ENCODE assay signal across 9 cellular contexts in the genomic region with DNA sequence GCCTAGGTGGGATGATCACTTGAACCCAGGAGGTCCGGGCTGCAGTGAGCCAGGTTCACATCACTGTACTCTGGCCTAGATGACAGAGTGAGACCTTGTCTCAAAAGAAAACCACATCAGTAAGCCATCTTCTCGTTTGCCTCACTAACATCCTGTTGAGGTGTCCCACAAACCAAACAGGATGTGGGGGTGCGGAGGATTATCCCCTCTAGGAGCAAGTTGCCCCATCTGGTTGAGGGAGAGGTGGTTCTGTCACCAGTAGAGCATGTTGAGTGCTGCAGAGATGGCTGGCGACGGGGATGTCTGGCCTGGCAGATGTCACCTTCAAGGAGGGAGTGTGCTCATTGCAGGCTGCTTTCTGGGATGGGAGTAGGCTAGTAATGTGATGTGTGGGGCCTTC.
DNase-seq lines count a peak whose midpoint lies in the region; ATAC-seq and FAIRE-seq lines count a peak whose summit lies in the region.
"Had no signal": no experiment of that assay in that cellular context is flagged by ENCODE, and none has a peak within 500 bp of the region (broad histone marks: within the 10 kb centered on the region; RNA-seq: fewer than 3 reads in every experiment).

No MANE protein-coding gene starts in this region.

- H3K4me3 ChIP-seq in right cardiac atrium (ENCODE audit: low read length), result no peak overlapping the region

- CTCF ChIA-PET in T-cell (lab: Charles Lee), result no interaction called here

- 71% methylated on average over 5 of the region's 5 CpGs for WGBS in right cardiac atrium

- H3K4me3 Mint-ChIP-seq in T-cell, result peak overlapping the region in 2 of 3 donors; percentile 54 to 73
- peak overlapping the region; percentile 75 for H3K4me3 Mint-ChIP-seq in activated naive CD8-positive, alpha-beta T cell

- H3K9me3 Mint-ChIP-seq in T-cell, result no peaks in the 10 kb centered on the region
- H3K9me3 Mint-ChIP-seq in activated naive CD8-positive, alpha-beta T cell (ENCODE audit: low read depth), result no peaks in the 10 kb centered on the region

- ATAC-seq in T-cell (replicated peaks in 1 of 4) (peak; percentile 81 to 97 (median 94)), right cardiac atrium (no peak)

- H3K36me3 Mint-ChIP-seq in T-cell, result no peaks in the 10 kb centered on the region
- peaks cover 2% of the 10 kb centered on the region for H3K36me3 Mint-ChIP-seq in activated naive CD8-positive, alpha-beta T cell

- intact Hi-C loops in right cardiac atrium (cut with DNase I), result no loop called here

- peaks cover 19 to 20% (median 19%) of the 10 kb centered on the region in 3 donors for H3K4me1 Mint-ChIP-seq in T-cell
- peaks cover 22% of the 10 kb centered on the region for H3K4me1 Mint-ChIP-seq in activated naive CD8-positive, alpha-beta T cell (ENCODE audit: low read depth)

- no peaks in the 10 kb centered on the region for H3K9me3 ChIP-seq in right cardiac atrium (ENCODE audit: control insufficient read depth, low read length)

- peak; percentile 29 for DNase-seq in GM19239 (ENCODE audit: insufficient read length, low spot score)
- DNase-seq in T-cell, result peak; percentile 42 to 80 (median 67)
- DNase-seq in stimulated activated CD8-positive, alpha-beta memory T cell treated with anti-CD3 and anti-CD28 coated beads, Interleukin-12 subunit alpha, Interleukin-12 subunit beta, amount 100 ng/mL, for 24 hours (ENCODE audit: extremely low read depth), result peak; percentile 63
- DNase-seq in COR-L47 (lab: John Stamatoyannopoulos, UW), result no peak
- no peak for DNase-seq in NCI-H2196 (lab: John Stamatoyannopoulos, UW; ENCODE audit: unreplicated experiment)
- DNase-seq in right cardiac atrium, result no peak
- DNase-seq in DMS53 (lab: John Stamatoyannopoulos, UW), result no peak

- peaks cover 19% of the 10 kb centered on the region for H3K4me1 ChIP-seq in right cardiac atrium (ENCODE audit: control insufficient read depth, insufficient read depth, low read length)

- POLR2A ChIA-PET in T-cell (lab: Charles Lee), result interaction anchor here in 1 of 2 donors (0.7 kb wide), 1 partner anchor 24 kb away, joined by 3 read pairs; no protein-coding TSS in a partner anchor

- H3K27me3 ChIP-seq in right cardiac atrium (ENCODE audit: control insufficient read depth, insufficient read depth), result no peaks in the 10 kb centered on the region

- FAIRE-seq in GM19239 (lab: Jason Lieb, UNC), result peak; percentile 47
- FAIRE-seq: endometrium had no signal

- H3K27ac ChIP-seq in right cardiac atrium (ENCODE audit: low read length), result no peak overlapping the region

- H3K27ac Mint-ChIP-seq in T-cell, result peak overlapping the region in 1 of 2 donors; percentile 79
- peak overlapping the region; percentile 71 for H3K27ac Mint-ChIP-seq in activated naive CD8-positive, alpha-beta T cell

- peaks cover 84 to 93% of the 10 kb centered on the region in 2 donors for H3K27me3 Mint-ChIP-seq in T-cell
- H3K27me3 Mint-ChIP-seq in activated naive CD8-positive, alpha-beta T cell, result peaks cover 66% of the 10 kb centered on the region

Comparison
In these comparisons a context has a peak if more than half of its experiments do, and no peak if none do; other contexts are left out.
1. DNase-seq: peak in GM19239 (single experiment), T-cell (34 of 34) and stimulated activated CD8-positive, alpha-beta memory T cell treated with anti-CD3 and anti-CD28 coated beads, Interleukin-12 subunit alpha, Interleukin-12 subunit beta, amount 100 ng/mL, for 24 hours (single experiment); none in COR-L47 (single experiment), NCI-H2196 (single experiment), right cardiac atrium (0 of 3) and DMS53 (single experiment).
2. ATAC-seq: peak in T-cell (4 of 4); none in right cardiac atrium (0 of 2).